ENCODE assay signal across 13 cellular contexts in the genomic region with DNA sequence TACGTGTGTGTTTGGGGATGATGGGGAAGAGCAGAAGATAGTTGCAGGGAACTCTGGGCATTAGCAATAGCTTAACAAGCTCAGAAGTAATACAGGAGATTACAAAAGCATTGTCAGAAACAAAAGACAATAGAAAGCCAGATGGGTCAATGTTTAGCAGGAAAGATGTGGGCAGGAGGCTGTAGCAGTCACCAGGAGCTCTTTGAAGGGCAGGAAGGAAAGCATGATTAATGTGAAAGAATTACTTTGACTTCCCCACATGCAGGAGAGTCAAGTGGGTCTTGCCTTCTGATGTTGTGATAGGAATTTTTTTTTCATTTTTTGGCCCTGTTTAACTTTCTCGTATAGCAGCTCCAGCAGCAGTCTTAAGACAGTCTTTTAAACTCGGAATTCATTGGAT. TPM values are rescaled to one million over a fixed set of nuclear protein-coding genes. Genes with fewer than 3 reads are reported as not detected.
DNase-seq lines count a peak whose midpoint lies in the region; FAIRE-seq and TF ChIP-seq lines count a peak whose summit lies in the region.
"Had no signal": no experiment of that assay in that cellular context is flagged by ENCODE, and none has a peak within 500 bp of the region (broad histone marks: within the 10 kb centered on the region; RNA-seq: fewer than 3 reads in every experiment).

No MANE protein-coding gene starts in this region.

- no peaks in the 10 kb centered on the region for H3K9me3 ChIP-seq in BLaER1
- H3K9me3 ChIP-seq in WERI-Rb-1 (ENCODE audit: severe bottlenecking) = no peaks in the 10 kb centered on the region
- H3K9me3 ChIP-seq: thyroid gland had no signal

- peaks cover 25% of the 10 kb centered on the region for H3K4me1 ChIP-seq in BLaER1

- H3K27ac ChIP-seq in BLaER1 (no peak overlapping the region), WERI-Rb-1 (peak overlapping the region; percentile 17; the same call in 1 of the 2 replicates)
- H3K27ac ChIP-seq: cardiac muscle cell, thyroid gland had no signal

- FAIRE-seq in GM19239 (lab: Jason Lieb, UNC) = peak; percentile 31
- FAIRE-seq: D721Med had no signal

- H3K36me3 ChIP-seq in BLaER1 = no peaks in the 10 kb centered on the region
- no peaks in the 10 kb centered on the region for H3K36me3 ChIP-seq in WERI-Rb-1
- H3K36me3 ChIP-seq: cardiac muscle cell, thyroid gland had no signal

- DNase-seq in GM19239 (ENCODE audit: insufficient read length, low spot score) = no peak
- DNase-seq in WERI-Rb-1 = peak; percentile 30
- DNase-seq in lung microvascular endothelial cell (ENCODE audit: low read depth in 2 of 2) = peak; percentile 65 to 93
- no peak for DNase-seq in HEK293T (ENCODE audit: extremely low spot score)
- no peak for DNase-seq in NCI-H510A treated with DMSO at 0.1 percent for 48 hours (lab: John Stamatoyannopoulos, UW)
- no peak for DNase-seq in lower leg skin (ENCODE audit: low spot score in 2 of 2)
- DNase-seq: NCI-H2107, NCI-H524 treated with DMSO at 0.1 percent for 48 hours, Right ventricle myocardium superior had no signal

- CTCF ChIA-PET in HEK293T (lab: Yijun Ruan, JAX) = interaction anchor here (0.6 to 1.0 kb wide), 4 partner anchors 9 to 238 kb away, joined by 3 to 8 read pairs (median 4); no protein-coding TSS in a partner anchor

- H3K27me3 ChIP-seq in BLaER1 (no peaks in the 10 kb centered on the region), WERI-Rb-1 (ENCODE audit: insufficient read depth, low read depth, severe bottlenecking) (no peaks in the 10 kb centered on the region)
- H3K27me3 ChIP-seq: cardiac muscle cell, thyroid gland had no signal

- H3K4me3 ChIP-seq in BLaER1 (no peak overlapping the region), WERI-Rb-1 (ENCODE audit: low read depth, low read length) (0 out of 2 replicates have a peak overlapping the region, but pooled peaks have one; percentile 8), lower leg skin (ENCODE audit: low read depth, poor library complexity, severe bottlenecking) (no peak overlapping the region)
- H3K4me3 ChIP-seq: cardiac muscle cell, thyroid gland had no signal

- H3K4me2 ChIP-seq in BLaER1 = peak overlapping the region; percentile 31

- no peak overlapping the region; the same call in 1 of the 2 replicates for H3K9ac ChIP-seq in BLaER1

- TF ChIP-seq POLR2A in lower leg skin (IDR thresholded peaks at IDR 0.05) = no peak

- TF ChIP-seq CTCF in WERI-Rb-1 (IDR thresholded peaks at IDR 0.05; ENCODE audit: low read depth, low read length) (no peak), lower leg skin (IDR thresholded peaks at IDR 0.05) (no peak)

- H4K20me1 ChIP-seq in BLaER1 = no peaks in the 10 kb centered on the region

- intact Hi-C loops in lower leg skin (cut with DNase I; ENCODE audit: low total_unique reads) = loop anchor here (5.0 kb wide), 1 partner anchor 237 kb away; no protein-coding TSS in a partner anchor

- POLR2A ChIA-PET in HEK293T (lab: Yijun Ruan, JAX) = interaction anchor here (0.8 kb wide), 1 partner anchor 234 kb away, joined by 3 read pairs; no protein-coding TSS in a partner anchor

- 48 to 52% methylated on average over 3 of the region's 3 CpGs for WGBS in lower leg skin, 2 donors

TF ChIP-seq in HEK293T, 16 proteins besides CTCF, POLR2A, EP300 and RAD21:
- TF ChIP-seq HDGF (IDR thresholded peaks at IDR 0.05; ENCODE audit: borderline replicate concordance) (no peak), TARDBP (IDR thresholded peaks at IDR 0.05) (no peak), ELF4 (IDR thresholded peaks at IDR 0.05) (no peak), FOXK2 (IDR thresholded peaks at IDR 0.05) (no peak), L3MBTL2 (conservative IDR thresholded peaks at IDR 0.05) (no peak), PKNOX1 (IDR thresholded peaks at IDR 0.05) (no peak), FOXA1 (IDR thresholded peaks at IDR 0.05) (no peak), ARNT (IDR thresholded peaks at IDR 0.05) (no peak), LEF1 (IDR thresholded peaks at IDR 0.05; ENCODE audit: borderline replicate concordance) (no peak), BHLHE40 (IDR thresholded peaks at IDR 0.05; ENCODE audit: borderline replicate concordance) (no peak), NFRKB (IDR thresholded peaks at IDR 0.05) (no peak), SUZ12 (IDR thresholded peaks at IDR 0.05) (no peak), CTBP1 (IDR thresholded peaks at IDR 0.05; ENCODE audit: borderline replicate concordance) (no peak), ZNF384 (IDR thresholded peaks at IDR 0.05) (no peak), FOXM1 (IDR thresholded peaks at IDR 0.05; ENCODE audit: borderline replicate concordance) (no peak), SP1 (IDR thresholded peaks at IDR 0.05) (no peak)

RNA-seq across cellular contexts. Expression of gene SMNDC1, which starts 6.0 kb away (rescaled TPM):
- total RNA-seq in lung microvascular endothelial cell = 4.4 and 6.3 TPM in 2 replicates
- 10 to 100 TPM in 2 of 4 donors, 1 to 10 TPM in 2; 8.0 to 20.5 (median 10.6) TPM for total RNA-seq in lower leg skin

Comparison
In these comparisons a context has a peak if more than half of its experiments do, and no peak if none do; other contexts are left out.
1. DNase-seq: peak in WERI-Rb-1 (single experiment) and lung microvascular endothelial cell (2 of 2); none in GM19239 (single experiment), HEK293T (single experiment), NCI-H510A treated with DMSO at 0.1 percent for 48 hours (single experiment) and lower leg skin (0 of 2).